8 cellular contexts compared by ENCODE assay signal in the genomic region with DNA sequence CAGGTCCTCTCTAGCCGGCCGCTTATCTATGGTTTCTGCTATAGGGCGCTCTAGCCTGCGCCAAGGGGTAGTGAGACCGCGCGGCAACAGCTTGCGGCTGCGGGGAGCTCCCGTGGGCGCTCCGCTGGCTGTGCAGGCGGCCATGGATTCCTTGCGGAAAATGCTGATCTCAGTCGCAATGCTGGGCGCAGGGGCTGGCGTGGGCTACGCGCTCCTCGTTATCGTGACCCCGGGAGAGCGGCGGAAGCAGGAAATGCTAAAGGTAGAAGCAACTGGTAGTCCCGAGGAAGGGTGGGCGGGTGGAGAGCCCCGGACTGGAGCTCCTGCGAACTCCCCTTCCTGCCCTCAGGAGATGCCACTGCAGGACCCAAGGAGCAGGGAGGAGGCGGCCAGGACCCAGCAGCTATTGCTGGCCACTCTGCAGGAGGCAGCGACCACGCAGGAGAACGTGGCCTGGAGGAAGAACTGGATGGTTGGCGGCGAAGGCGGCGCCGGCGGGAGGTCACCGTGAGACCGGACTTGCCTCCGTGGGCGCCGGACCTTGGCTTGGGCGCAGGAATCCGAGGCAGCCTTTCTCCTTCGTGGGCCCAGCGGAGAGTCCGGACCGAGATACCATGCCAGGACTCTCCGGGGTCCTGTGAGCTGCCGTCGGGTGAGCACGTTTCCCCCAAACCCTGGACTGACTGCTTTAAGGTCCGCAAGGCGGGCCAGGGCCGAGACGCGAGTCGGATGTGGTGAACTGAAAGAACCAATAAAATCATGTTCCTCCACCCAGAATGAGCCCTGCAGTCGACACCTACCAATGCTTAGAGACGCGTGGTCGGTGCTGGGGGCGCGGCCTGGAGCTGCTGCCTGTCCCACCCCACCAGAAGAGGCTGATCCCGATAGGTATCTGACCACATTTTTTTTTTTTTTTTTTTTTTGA. TPM values are rescaled to one million over a fixed set of nuclear protein-coding genes. Genes with fewer than 3 reads are reported as not detected.
DNase-seq lines count a peak whose midpoint lies in the region; ATAC-seq and TF ChIP-seq lines count a peak whose summit lies in the region.

Gene LBHD1 (minus strand): TSS at position 664 of the 925 bp plus-strand sequence. CDS start 2,236 bp downstream, outside the sequence.
A gene with protein sequence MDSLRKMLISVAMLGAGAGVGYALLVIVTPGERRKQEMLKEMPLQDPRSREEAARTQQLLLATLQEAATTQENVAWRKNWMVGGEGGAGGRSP (plus strand): TSS at position 70 of the 925 bp plus-strand sequence. CDS start 73 bp downstream, at position 143.

- TF ChIP-seq CTCF in kidney epithelial cell (IDR thresholded peaks at IDR 0.05; ENCODE audit: insufficient read depth, low read length, poor library complexity, severe bottlenecking), result no peak

- no peaks in the 10 kb centered on the region for H3K9me3 Mint-ChIP-seq in central memory CD8-positive, alpha-beta T cell

- H3K27me3 ChIP-seq in kidney epithelial cell (ENCODE audit: control insufficient read depth, insufficient read depth, low read length), result no peaks in the 10 kb centered on the region

- H3K36me3 ChIP-seq in kidney epithelial cell (ENCODE audit: control insufficient read depth, insufficient read depth, low read length), result no peaks in the 10 kb centered on the region

- ATAC-seq in HG03108 (IDR thresholded peaks at IDR 0.05; ENCODE audit: unreplicated experiment), result peak; percentile 53
- ATAC-seq in central memory CD8-positive, alpha-beta T cell (replicated peaks; ENCODE audit: extremely low read depth, poor library complexity, severe bottlenecking), result peak; percentile 88

- no peaks in the 10 kb centered on the region for H3K27me3 Mint-ChIP-seq in central memory CD8-positive, alpha-beta T cell

- peaks cover 33% of the 10 kb centered on the region for H3K4me1 Mint-ChIP-seq in central memory CD8-positive, alpha-beta T cell

- peak within 1 kb of the TSS; percentile 94 for H3K27ac Mint-ChIP-seq in central memory CD8-positive, alpha-beta T cell (ENCODE audit: low read depth)

- H3K36me3 Mint-ChIP-seq in central memory CD8-positive, alpha-beta T cell (ENCODE audit: insufficient read depth), result peaks cover 31% of the 10 kb centered on the region

- peak; percentile 85 for DNase-seq in NK-92 treated with Interleukin-12 subunit alpha and Interleukin-12 subunit beta, amount 100 ng/mL, for 24 hours (lab: John Stamatoyannopoulos, UW)
- DNase-seq in NK-92 (lab: John Stamatoyannopoulos, UW; ENCODE audit: unreplicated experiment) (no peak), NCI-H345 (lab: John Stamatoyannopoulos, UW) (peak; percentile 83), kidney epithelial cell (ENCODE audit: low read depth) (no peak)
- DNase-seq in activated CD4-positive, CD25-positive, alpha-beta regulatory T cell treated with anti-CD3 and anti-CD28 coated beads, Interleukin-2, amount 50 U/mL, for 16 hours (ENCODE audit: low read depth, low spot score), result peak; percentile 47
- DNase-seq in central memory CD8-positive, alpha-beta T cell (ENCODE audit: low spot score in 2 of 2), result peak; percentile 56 to 70
- peak; percentile 80 to 85 for DNase-seq in stimulated activated CD4-positive, alpha-beta T cell treated with anti-CD3 and anti-CD28 coated beads, Interleukin-15, amount 100 ng/mL, for 48 hours (ENCODE audit: low read depth in 2 of 2)

- peak within 1 kb of the TSS; percentile 98 for H3K4me3 Mint-ChIP-seq in central memory CD8-positive, alpha-beta T cell

- H3K4me3 ChIP-seq in kidney epithelial cell (ENCODE audit: low read depth, low read length), result peak within 1 kb of the TSS; percentile 92

RNA-seq across cellular contexts. Expression of gene LBHD1, which starts in this region (rescaled TPM):
- total RNA-seq in kidney epithelial cell, result 4.1 and 4.6 TPM in 2 replicates

RNA-seq across cellular contexts. Expression of the second gene that starts in this region (rescaled TPM):
- total RNA-seq in kidney epithelial cell, result 8.0 and 8.1 TPM in 2 replicates

Comparison
In these comparisons a context has a peak if more than half of its experiments do, and no peak if none do; other contexts are left out.
1. DNase-seq: peak in NK-92 treated with Interleukin-12 subunit alpha and Interleukin-12 subunit beta, amount 100 ng/mL, for 24 hours (single experiment), NCI-H345 (single experiment), activated CD4-positive, CD25-positive, alpha-beta regulatory T cell treated with anti-CD3 and anti-CD28 coated beads, Interleukin-2, amount 50 U/mL, for 16 hours (single experiment), central memory CD8-positive, alpha-beta T cell (2 of 2) and stimulated activated CD4-positive, alpha-beta T cell treated with anti-CD3 and anti-CD28 coated beads, Interleukin-15, amount 100 ng/mL, for 48 hours (2 of 2); none in NK-92 (single experiment) and kidney epithelial cell (single experiment).